Comparison of ENCODE assay signal across 20 cellular contexts in genomic region chr10:90740265-90740664, GRCh38.
DNase-seq lines count a peak whose midpoint lies in the region; ATAC-seq and TF ChIP-seq lines count a peak whose summit lies in the region.
"Had no signal": no experiment of that assay in that cellular context is flagged by ENCODE, and none has a peak within 500 bp of the region (broad histone marks: within the 10 kb centered on the region; RNA-seq: fewer than 3 reads in every experiment).

No MANE protein-coding gene starts in this region.

- H3K9me3 ChIP-seq in esophagus squamous epithelium = no peaks in the 10 kb centered on the region
- no peaks in the 10 kb centered on the region for H3K9me3 ChIP-seq in trophoblast cell (ENCODE audit: insufficient read depth, low read depth, low read length)
- H3K9me3 ChIP-seq in A673 (ENCODE audit: low read depth, low read length, poor library complexity, severe bottlenecking) = no peaks in the 10 kb centered on the region
- H3K9me3 ChIP-seq: A549, BE2C, BLaER1 had no signal

- H3K4ac ChIP-seq in trophoblast cell (ENCODE audit: low read depth, low read length) = no peak overlapping the region

- H3K9ac ChIP-seq in trophoblast cell (ENCODE audit: low read length) = no peak overlapping the region
- H3K9ac ChIP-seq: BLaER1 had no signal

- POLR2A ChIA-PET in A673 (lab: Charles Lee; ENCODE audit: low non-redundant PET) = no interaction called here

- H4K12ac ChIP-seq in trophoblast cell (ENCODE audit: low read depth, low read length) = no peak overlapping the region

- CTCF ChIA-PET in A673 (lab: Charles Lee) = no interaction called here

- peak overlapping the region; percentile 52 for H4K91ac ChIP-seq in trophoblast cell (ENCODE audit: low read depth, low read length)

- ATAC-seq in GM19467 (IDR thresholded peaks at IDR 0.05; ENCODE audit: unreplicated experiment) = no peak
- ATAC-seq: A549 had no signal

- no peak overlapping the region for H2AK5ac ChIP-seq in trophoblast cell (ENCODE audit: low read length)

- H3K4me1 ChIP-seq in esophagus squamous epithelium (peaks cover 0 to 48% (median 5%) of the 10 kb centered on the region in 3 donors), trophoblast cell (ENCODE audit: control insufficient read depth in 1 of 2, insufficient read depth in 2 of 2, low read length in 2 of 2) (peaks cover 9 to 17% of the 10 kb centered on the region in 2 experiments), A673 (ENCODE audit: insufficient read depth, low read length, poor library complexity, severe bottlenecking) (no peaks in the 10 kb centered on the region)
- H3K4me1 ChIP-seq: A549, BE2C, BLaER1 had no signal

- TF ChIP-seq CTCF in esophagus squamous epithelium (IDR thresholded peaks at IDR 0.05) = no peak
- no peak for TF ChIP-seq CTCF in A673 (conservative IDR thresholded peaks at IDR 0.05; ENCODE audit: low read depth, low read length)

- peaks cover 3% of the 10 kb centered on the region for H3K79me2 ChIP-seq in trophoblast cell (ENCODE audit: control insufficient read depth, insufficient read depth, low read length, poor library complexity)

- H3K4me2 ChIP-seq in trophoblast cell (ENCODE audit: low read length) = no peak overlapping the region
- H3K4me2 ChIP-seq: A549, BLaER1 had no signal

- no TSS peak for BruUV-seq in A673 (replicated peaks; lab: Mats Ljungman, UMichigan)

- H3K14ac ChIP-seq in trophoblast cell (ENCODE audit: low read length) = peak overlapping the region; percentile 61

- peak overlapping the region; percentile 78 for H2BK5ac ChIP-seq in trophoblast cell (ENCODE audit: low read depth, low read length, poor library complexity)

- peak overlapping the region in 3 of 4 donors; percentile 26 to 78 (median 69) for H3K27ac ChIP-seq in esophagus squamous epithelium
- peak overlapping the region; percentile 32 for H3K27ac ChIP-seq in trophoblast cell (ENCODE audit: low read depth, low read length)
- no peak overlapping the region for H3K27ac ChIP-seq in A673 (ENCODE audit: low read depth, low read length, poor library complexity, severe bottlenecking)
- H3K27ac ChIP-seq: 22Rv1, A549, BLaER1 had no signal

- peak overlapping the region; percentile 46 for H2BK120ac ChIP-seq in trophoblast cell (ENCODE audit: insufficient read depth, low read length, poor library complexity)

- peaks cover 19% of the 10 kb centered on the region for H3K79me1 ChIP-seq in trophoblast cell (ENCODE audit: low read length)

- H3K4me3 ChIP-seq in esophagus squamous epithelium (no peak overlapping the region), trophoblast cell (ENCODE audit: low read depth, low read length) (no peak overlapping the region), A673 (ENCODE audit: low read depth, low read length, poor library complexity, severe bottlenecking) (no peak overlapping the region)
- H3K4me3 ChIP-seq: A549, BLaER1 had no signal

- no peak for TF ChIP-seq POLR2A in esophagus squamous epithelium (IDR thresholded peaks at IDR 0.05)

- no peak overlapping the region for H4K8ac ChIP-seq in trophoblast cell (ENCODE audit: low read depth, low read length)

- H2AFZ ChIP-seq in trophoblast cell (ENCODE audit: insufficient read depth, low read length, poor library complexity) = no peak overlapping the region

- H3K23ac ChIP-seq in trophoblast cell (ENCODE audit: low read length) = no peak overlapping the region

- no peaks in the 10 kb centered on the region for H3K27me3 ChIP-seq in esophagus squamous epithelium
- no peaks in the 10 kb centered on the region for H3K27me3 ChIP-seq in trophoblast cell (ENCODE audit: insufficient read depth, low read length)
- peaks cover 22% of the 10 kb centered on the region for H3K27me3 ChIP-seq in A673 (replicated peaks; ENCODE audit: insufficient read depth, low read depth, low read length, poor library complexity)
- H3K27me3 ChIP-seq: BLaER1 had no signal

- H2BK12ac ChIP-seq in trophoblast cell (ENCODE audit: low read length) = peak overlapping the region; percentile 74

- DNase-seq in NCI-H1694 treated with DMSO at 0.1 percent for 48 hours (lab: John Stamatoyannopoulos, UW) (peak; percentile 16), NCI-H1694 (lab: John Stamatoyannopoulos, UW) (no peak), esophagus squamous epithelium (lab: John Stamatoyannopoulos, UW) (no peak), trophoblast cell (no peak), A673 (ENCODE audit: low spot score) (no peak)
- DNase-seq: ACHN; BE2C; C1 segment of cervical spinal cord; CD4-positive, alpha-beta memory T cell; CD4-positive, CD25-positive, alpha-beta regulatory T cell; CD8-positive, alpha-beta memory T cell; COR-L47; DMS 273 treated with DMSO at 0.1 percent for 48 hours; DMS153; DMS79 treated with DMSO at 0.1 percent for 48 hours; GF-D8 had no signal

- intact Hi-C loops in esophagus squamous epithelium (cut with DNase I) = no loop called here
- intact Hi-C loops in A673 (cut with micrococcal nuclease; ENCODE audit: unreplicated experiment) = no loop called here

- no peaks in the 10 kb centered on the region for H3K36me3 ChIP-seq in esophagus squamous epithelium
- H3K36me3 ChIP-seq in trophoblast cell (ENCODE audit: control insufficient read depth in 1 of 2, insufficient read depth in 2 of 2, low read length in 2 of 2) = no peaks in the 10 kb centered on the region
- no peaks in the 10 kb centered on the region for H3K36me3 ChIP-seq in A673 (ENCODE audit: insufficient read depth, low read length, poor library complexity, severe bottlenecking)
- H3K36me3 ChIP-seq: BE2C, BLaER1 had no signal

- no peak overlapping the region for H3K18ac ChIP-seq in trophoblast cell (ENCODE audit: low read length)

- 34 to 43% methylated on average over 2 of the region's 2 CpGs for WGBS in esophagus squamous epithelium, 2 donors
- WGBS in trophoblast cell (ENCODE audit: extremely low coverage, insufficient coverage, insufficient read length) = no CpG with 5 or more reads among the region's 2 CpGs
